ENCODE assay signal across 17 cellular contexts in the genomic region with DNA sequence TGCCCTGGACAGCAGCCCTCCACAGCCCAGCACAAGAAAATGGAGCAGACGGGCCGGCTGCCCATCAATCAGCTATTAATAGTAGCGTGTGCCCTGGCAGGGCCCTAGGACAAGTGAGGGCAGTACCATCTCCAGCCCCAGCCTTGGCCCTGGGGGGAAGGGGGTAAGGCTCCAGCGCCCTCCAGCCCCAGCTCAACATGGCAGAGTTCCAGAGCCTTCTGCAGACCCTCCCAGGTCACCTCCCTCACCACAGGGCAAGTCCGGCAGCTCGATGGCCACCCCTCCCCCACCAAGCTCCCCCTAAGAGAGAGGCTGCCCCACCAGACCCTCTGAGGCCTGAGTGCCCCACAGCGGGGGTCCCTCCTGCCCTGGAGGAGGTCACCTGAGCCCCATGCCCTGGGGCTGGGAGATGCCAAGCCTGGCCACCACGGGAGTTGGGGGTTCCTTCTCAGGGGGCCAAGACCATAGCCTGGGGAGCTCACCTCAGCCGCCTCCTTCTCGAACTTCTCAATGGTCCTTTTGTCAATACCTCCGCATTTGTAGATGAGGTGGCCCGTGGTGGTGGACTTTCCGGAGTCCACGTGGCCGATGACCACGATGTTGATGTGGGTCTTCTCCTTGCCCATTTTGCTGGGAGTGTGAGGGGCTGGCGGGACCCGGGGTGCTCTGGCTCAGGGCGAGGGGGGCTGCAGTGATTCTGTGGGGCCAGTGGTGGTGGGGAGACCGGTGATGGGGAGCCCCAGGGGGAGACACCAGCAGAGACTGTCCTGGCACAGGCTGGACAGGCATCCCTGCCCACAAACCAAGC. TPM values are rescaled to one million over a fixed set of nuclear protein-coding genes. Genes with fewer than 3 reads are reported as not detected.
DNase-seq lines count a peak whose midpoint lies in the region; ATAC-seq, FAIRE-seq and TF ChIP-seq lines count a peak whose summit lies in the region.
"Had no signal": no experiment of that assay in that cellular context is flagged by ENCODE, and none has a peak within 500 bp of the region (broad histone marks: within the 10 kb centered on the region; RNA-seq: fewer than 3 reads in every experiment).

No MANE protein-coding gene starts in this region.

- no peak for FAIRE-seq in kidney (lab: Jason Lieb, UNC)
- FAIRE-seq: endothelial cell of umbilical vein had no signal

- no peaks in the 10 kb centered on the region for H3K4me1 Mint-ChIP-seq in central memory CD8-positive, alpha-beta T cell

- ATAC-seq in Right ventricle myocardium inferior (peak; percentile 61), HG02885 (IDR thresholded peaks at IDR 0.05; ENCODE audit: poor library complexity, unreplicated experiment) (no peak)
- ATAC-seq in central memory CD8-positive, alpha-beta T cell (replicated peaks; ENCODE audit: extremely low read depth, poor library complexity, severe bottlenecking), result no peak

- DNase-seq in Right ventricle myocardium inferior (ENCODE audit: missing footprints) (peak; percentile 68), cardiac septum (ENCODE audit: low spot score) (no peak), kidney (peak; percentile 73), activated gamma-delta T cell (lab: John Stamatoyannopoulos, UW) (no peak), AG08395 (ENCODE audit: low spot score) (no peak), NCI-H2196 (lab: John Stamatoyannopoulos, UW; ENCODE audit: unreplicated experiment) (no peak)
- DNase-seq in central memory CD8-positive, alpha-beta T cell (ENCODE audit: low spot score in 2 of 2), result no peak
- DNase-seq: activated T-cell treated with anti-CD3 and anti-CD28 coated beads for 4 hours, hippocampal formation, NCI-H774 had no signal

- H3K4me1 ChIP-seq in kidney (ENCODE audit: control insufficient read depth in 1 of 2, insufficient read depth in 1 of 2, low read depth in 1 of 2, low read length in 2 of 2), result peaks cover 0 to 2% of the 10 kb centered on the region in 2 donors

- H3K36me3 Mint-ChIP-seq in central memory CD8-positive, alpha-beta T cell (ENCODE audit: insufficient read depth), result peaks cover 2% of the 10 kb centered on the region

- no peaks in the 10 kb centered on the region for H3K9me3 ChIP-seq in kidney (ENCODE audit: control insufficient read depth in 1 of 2, low read length in 2 of 2)
- H3K9me3 ChIP-seq: ascending aorta, ovary, vagina had no signal

- H3K9ac ChIP-seq in kidney (ENCODE audit: low read length in 2 of 2), result no peak overlapping the region

- intact Hi-C loops in Right ventricle myocardium inferior (cut with DNase I) (no loop called here), cardiac septum (cut with DNase I) (no loop called here), kidney (cut with DNase I) (no loop called here)

- peak overlapping the region; percentile 31 for H3K4me3 Mint-ChIP-seq in central memory CD8-positive, alpha-beta T cell

- H3K9me3 Mint-ChIP-seq in central memory CD8-positive, alpha-beta T cell, result no peaks in the 10 kb centered on the region

- H3K27me3 Mint-ChIP-seq in central memory CD8-positive, alpha-beta T cell, result peaks cover 12% of the 10 kb centered on the region

- H3K4me3 ChIP-seq in kidney (ENCODE audit: low read length in 2 of 2), result no peak overlapping the region
- H3K4me3 ChIP-seq: ovary had no signal

- no peak overlapping the region for H3K27ac Mint-ChIP-seq in central memory CD8-positive, alpha-beta T cell (ENCODE audit: low read depth)

- H3K27ac ChIP-seq in kidney (ENCODE audit: low read depth in 2 of 2, low read length in 2 of 2), result no peak overlapping the region
- H3K27ac ChIP-seq: ascending aorta, ovary, vagina had no signal

- H3K36me3 ChIP-seq in kidney (ENCODE audit: control insufficient read depth in 1 of 2, insufficient read depth in 2 of 2, low read length in 2 of 2), result no peaks in the 10 kb centered on the region
- H3K36me3 ChIP-seq: ascending aorta, ovary, vagina had no signal

- no peak for TF ChIP-seq CTCF in kidney (IDR thresholded peaks at IDR 0.05; ENCODE audit: borderline replicate concordance, extremely low read depth, insufficient read depth)

RNA-seq across cellular contexts. Expression of a gene that starts 1.5 kb away (rescaled TPM):
- total RNA-seq in Right ventricle myocardium inferior (1,274 TPM), cardiac septum (1,211 TPM), kidney (18.1 TPM)
- polyA plus RNA-seq in kidney (ENCODE audit: insufficient read depth, low read depth, low replicate concordance), result 1.5 TPM

RNA-seq across cellular contexts. Expression of a gene that starts 23.2 kb away (rescaled TPM):
- 261 TPM for total RNA-seq in Right ventricle myocardium inferior
- 438 TPM for total RNA-seq in cardiac septum
- total RNA-seq in kidney, result 578 TPM
- polyA plus RNA-seq in kidney (ENCODE audit: insufficient read depth, low read depth, low replicate concordance), result 961 TPM

RNA-seq across cellular contexts. Expression of a gene that starts 24.9 kb away (rescaled TPM):
- 1.8 TPM for total RNA-seq in Right ventricle myocardium inferior
- 0.86 TPM for total RNA-seq in cardiac septum
- 2.2 TPM for total RNA-seq in kidney
- polyA plus RNA-seq in kidney (ENCODE audit: insufficient read depth, low read depth, low replicate concordance), result not detected
- total RNA-seq: ascending aorta, endothelial cell of umbilical vein, mammary epithelial cell, ovary had no signal
- polyA plus RNA-seq: AG04450, endothelial cell of umbilical vein, mammary epithelial cell, ovary had no signal

RNA-seq across cellular contexts. Expression of a gene that starts 39.8 kb away (rescaled TPM):
- total RNA-seq in Right ventricle myocardium inferior (0.11 TPM), cardiac septum (not detected), kidney (1.1 TPM)
- 0.26 TPM for polyA plus RNA-seq in kidney (ENCODE audit: insufficient read depth, low read depth, low replicate concordance)
- total RNA-seq: ascending aorta had no signal
- polyA plus RNA-seq: endothelial cell of umbilical vein had no signal

RNA-seq across cellular contexts. Expression of a gene that starts 50.2 kb away (rescaled TPM):
- total RNA-seq in Right ventricle myocardium inferior, result not detected
- not detected for total RNA-seq in cardiac septum
- 0.38 TPM for total RNA-seq in kidney
- not detected for polyA plus RNA-seq in kidney (ENCODE audit: insufficient read depth, low read depth, low replicate concordance)
- total RNA-seq: ascending aorta, endothelial cell of umbilical vein, ovary, vagina had no signal
- polyA plus RNA-seq: AG04450, endothelial cell of umbilical vein, ovary had no signal

Comparison
In these comparisons a context has a peak if more than half of its experiments do, and no peak if none do; other contexts are left out.
1. DNase-seq: peak in Right ventricle myocardium inferior (single experiment) and kidney (single experiment); none in cardiac septum (single experiment), central memory CD8-positive, alpha-beta T cell (0 of 2), activated gamma-delta T cell (single experiment), AG08395 (single experiment) and NCI-H2196 (single experiment).
2. RNA of a gene that starts 1.5 kb away (total RNA-seq): 1,274 TPM in Right ventricle myocardium inferior (single experiment) and 1,211 TPM in cardiac septum (single experiment); 18.1 TPM in kidney (single experiment); every median in the first group is over 10 times any median in the second.